In genomic region chr12:119687344-119687865, GRCh38 we compare ENCODE assay signal across 2 cellular contexts.
A peak's percentile ranks its signal among the peaks of the same experiment; 100 is the strongest.
TF ChIP-seq lines count a peak whose summit lies in the region.

No MANE protein-coding gene starts in this region.

TF ChIP-seq in HepG2, 621 proteins besides CTCF, POLR2A, EP300 and RAD21:
- peak; percentile 74 for TF ChIP-seq SRF (IDR thresholded peaks at IDR 0.05; ENCODE audit: low read depth, low read length)
- no peak for TF ChIP-seq ZNF256 (CRISPR knock-in tag; conservative IDR thresholded peaks at IDR 0.05)
- peak; percentile 24; the same call in 1 of the 2 replicates for TF ChIP-seq TFAP4 (IDR thresholded peaks at IDR 0.05; ENCODE audit: borderline replicate concordance, low read depth)

TF ChIP-seq in H1, 55 proteins besides CTCF, POLR2A, EP300 and RAD21:
- TF ChIP-seq SRF (IDR thresholded peaks at IDR 0.05; ENCODE audit: low read depth, low read length) (peak; percentile 65; the same call in 1 of the 2 replicates), KDM1A (IDR thresholded peaks at IDR 0.05; ENCODE audit: borderline replicate concordance, low read length) (no peak)
